ENCODE assay signal across 1 cellular context in the genomic region with DNA sequence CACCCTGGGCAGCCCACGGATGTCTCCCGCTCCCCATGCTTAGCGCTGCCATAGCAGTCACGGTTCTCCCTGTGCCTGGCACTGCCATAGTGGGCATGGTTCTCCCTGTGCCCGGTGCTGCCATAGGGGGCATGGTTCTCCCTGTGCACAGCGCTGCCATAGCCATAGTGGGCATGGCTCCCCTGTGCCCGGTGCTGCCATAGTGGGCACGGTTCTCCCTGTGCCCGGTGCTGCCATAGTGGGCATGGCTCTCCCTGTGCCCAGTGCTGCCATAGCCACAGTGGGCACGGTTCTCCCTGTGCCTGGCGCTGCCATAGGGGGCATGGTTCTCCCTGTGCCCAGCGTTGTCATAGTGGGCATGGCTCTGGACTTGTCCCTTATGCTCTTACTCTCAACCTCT.
TF ChIP-seq lines count a peak whose summit lies in the region.

No MANE protein-coding gene starts in this region.

TF ChIP-seq in IMR-90, 13 proteins besides CTCF, POLR2A, EP300 and RAD21:
- TF ChIP-seq, protein P1, sequence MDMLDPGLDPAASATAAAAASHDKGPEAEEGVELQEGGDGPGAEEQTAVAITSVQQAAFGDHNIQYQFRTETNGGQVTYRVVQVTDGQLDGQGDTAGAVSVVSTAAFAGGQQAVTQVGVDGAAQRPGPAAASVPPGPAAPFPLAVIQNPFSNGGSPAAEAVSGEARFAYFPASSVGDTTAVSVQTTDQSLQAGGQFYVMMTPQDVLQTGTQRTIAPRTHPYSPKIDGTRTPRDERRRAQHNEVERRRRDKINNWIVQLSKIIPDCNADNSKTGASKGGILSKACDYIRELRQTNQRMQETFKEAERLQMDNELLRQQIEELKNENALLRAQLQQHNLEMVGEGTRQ (IDR thresholded peaks at IDR 0.05; ENCODE audit: low read depth, low read length), result no peak
- TF ChIP-seq NFE2L2 (IDR thresholded peaks at IDR 0.05; ENCODE audit: low read depth, low read length) (no peak), SMC3 (IDR thresholded peaks at IDR 0.05; ENCODE audit: low read depth, low read length) (no peak), MAZ (IDR thresholded peaks at IDR 0.05; ENCODE audit: borderline replicate concordance, low read depth, low read length) (no peak), RFX5 (IDR thresholded peaks at IDR 0.05; ENCODE audit: low read depth, low read length) (no peak), FOS (IDR thresholded peaks at IDR 0.05; ENCODE audit: low read depth, low read length) (no peak), CHD1 (IDR thresholded peaks at IDR 0.05; ENCODE audit: low read depth, low read length) (no peak), BHLHE40 (IDR thresholded peaks at IDR 0.05; ENCODE audit: low read depth, low read length) (no peak), MXI1 (IDR thresholded peaks at IDR 0.05; ENCODE audit: borderline replicate concordance, low read depth, low read length) (no peak), RCOR1 (IDR thresholded peaks at IDR 0.05; ENCODE audit: insufficient replicate concordance, low read length) (no peak), MAFK (IDR thresholded peaks at IDR 0.05; ENCODE audit: low read depth, low read length) (no peak), CEBPB (IDR thresholded peaks at IDR 0.05; ENCODE audit: low read depth, low read length) (no peak)
- TF ChIP-seq, protein P2, sequence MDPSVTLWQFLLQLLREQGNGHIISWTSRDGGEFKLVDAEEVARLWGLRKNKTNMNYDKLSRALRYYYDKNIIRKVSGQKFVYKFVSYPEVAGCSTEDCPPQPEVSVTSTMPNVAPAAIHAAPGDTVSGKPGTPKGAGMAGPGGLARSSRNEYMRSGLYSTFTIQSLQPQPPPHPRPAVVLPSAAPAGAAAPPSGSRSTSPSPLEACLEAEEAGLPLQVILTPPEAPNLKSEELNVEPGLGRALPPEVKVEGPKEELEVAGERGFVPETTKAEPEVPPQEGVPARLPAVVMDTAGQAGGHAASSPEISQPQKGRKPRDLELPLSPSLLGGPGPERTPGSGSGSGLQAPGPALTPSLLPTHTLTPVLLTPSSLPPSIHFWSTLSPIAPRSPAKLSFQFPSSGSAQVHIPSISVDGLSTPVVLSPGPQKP (IDR thresholded peaks at IDR 0.05; ENCODE audit: borderline replicate concordance, low read depth, low read length), result no peak
